Comparison of ENCODE assay signal across 17 cellular contexts in genomic region chr5:31990701-31991110, GRCh38.
DNase-seq lines count a peak whose midpoint lies in the region; FAIRE-seq and TF ChIP-seq lines count a peak whose summit lies in the region.
"Had no signal": no experiment of that assay in that cellular context is flagged by ENCODE, and none has a peak within 500 bp of the region (broad histone marks: within the 10 kb centered on the region; RNA-seq: fewer than 3 reads in every experiment).

No MANE protein-coding gene starts in this region.

- peak; percentile 75 for DNase-seq in A172 (ENCODE audit: low spot score)
- DNase-seq in H54 (ENCODE audit: insufficient read length, low spot score), result peak; percentile 31
- peak; percentile 37 to 53 for DNase-seq in SJSA1 (ENCODE audit: low read depth in 1 of 2, low spot score in 2 of 2)
- DNase-seq in glomerular visceral epithelial cell (ENCODE audit: extremely low spot score), result peak; percentile 35
- no peak for DNase-seq in NCI-H2171 (lab: John Stamatoyannopoulos, UW)
- DNase-seq in iPS-NIHi7 (ENCODE audit: extremely low spot score), result no peak
- no peak for DNase-seq in stimulated activated CD4-positive, alpha-beta T cell treated with anti-CD3 and anti-CD28 coated beads, Interleukin-2, amount 100 ng/mL, for 24 hours
- no peak for DNase-seq in Kasumi-1 (lab: John Stamatoyannopoulos, UW)
- DNase-seq: ACHN; activated CD8-positive, alpha-beta memory T cell treated with anti-CD3 and anti-CD28 coated beads for 24 hours; GF-D8; immature natural killer cell; NCI-H1694; retina; tibial artery had no signal

- FAIRE-seq in H54 (lab: Jason Lieb, UNC), result no peak
- FAIRE-seq: endothelial cell of umbilical vein had no signal

- H3K4me1 ChIP-seq in SJSA1 (replicated peaks), result peaks cover 38% of the 10 kb centered on the region

- no peak for TF ChIP-seq POLR2A in H54 (IDR thresholded peaks at IDR 0.05; ENCODE audit: low read depth, low read length)

- H3K27ac ChIP-seq in SJSA1, result no peak overlapping the region
- H3K27ac ChIP-seq: KMS-11, tibial artery had no signal

- H3K36me3 ChIP-seq in SJSA1, result no peaks in the 10 kb centered on the region

- H3K27me3 ChIP-seq in SJSA1 (replicated peaks), result no peaks in the 10 kb centered on the region
- H3K27me3 ChIP-seq: tibial artery had no signal

- H3K9me3 ChIP-seq in SJSA1 (replicated peaks), result 0 out of 2 replicates have a peak, but pooled peaks cover 4% of the 10 kb centered on the region
- H3K9me3 ChIP-seq: tibial artery had no signal

- H3K4me3 ChIP-seq in SJSA1, result no peak overlapping the region
- H3K4me3 ChIP-seq: tibial artery had no signal

Comparison
In these comparisons a context has a peak if more than half of its experiments do, and no peak if none do; other contexts are left out.
1. DNase-seq: peak in A172 (single experiment), H54 (single experiment), SJSA1 (2 of 2) and glomerular visceral epithelial cell (single experiment); none in NCI-H2171 (single experiment), iPS-NIHi7 (single experiment), stimulated activated CD4-positive, alpha-beta T cell treated with anti-CD3 and anti-CD28 coated beads, Interleukin-2, amount 100 ng/mL, for 24 hours (0 of 2) and Kasumi-1 (0 of 2).